ENCODE assay signal across 11 cellular contexts in the genomic region with DNA sequence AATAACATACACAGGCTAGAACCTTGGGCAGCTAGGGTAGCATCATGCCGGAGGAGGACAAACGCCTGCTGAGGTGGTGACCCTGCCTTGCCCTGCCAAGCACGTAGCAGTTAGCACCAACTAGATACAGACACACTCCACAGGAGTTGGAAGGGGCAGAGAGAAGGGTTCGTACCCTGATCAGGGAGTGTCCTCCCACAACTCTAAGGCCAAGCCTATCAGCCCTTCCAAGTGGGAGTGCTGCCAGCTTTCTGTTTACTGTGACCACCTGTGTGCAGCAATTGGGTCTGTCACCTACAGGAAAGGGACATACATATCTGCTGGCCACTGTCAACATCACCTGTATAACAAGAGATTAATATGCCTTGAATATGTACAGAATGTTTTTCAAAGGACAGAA. TPM values are rescaled to one million over a fixed set of nuclear protein-coding genes. Genes with fewer than 3 reads are reported as not detected.
A peak's percentile ranks its signal among the peaks of the same experiment; 100 is the strongest.
DNase-seq lines count a peak whose midpoint lies in the region; ATAC-seq, FAIRE-seq and TF ChIP-seq lines count a peak whose summit lies in the region.
"Had no signal": no experiment of that assay in that cellular context is flagged by ENCODE, and none has a peak within 500 bp of the region (broad histone marks: within the 10 kb centered on the region; RNA-seq: fewer than 3 reads in every experiment).

No MANE protein-coding gene starts in this region.

- peak overlapping the region; percentile 21 for H3K27ac Mint-ChIP-seq in stimulated activated naive CD8-positive, alpha-beta T cell treated with anti-CD3 and anti-CD28 coated beads, Interleukin-15, Interleukin-2, amounts not matched to agents 100 ng/mL and 50 ng/mL, for 24 hours
- no peak overlapping the region for H3K27ac Mint-ChIP-seq in WTC11

- no peak for TF ChIP-seq POLR2A in spleen (IDR thresholded peaks at IDR 0.05)
- TF ChIP-seq POLR2A in prostate gland (IDR thresholded peaks at IDR 0.05) = no peak

- POLR2A ChIA-PET in WTC11 (lab: Charles Lee) = interaction anchor here (1.2 kb wide), 2 partner anchors 22 to 24 kb away, joined by 4 to 5 read pairs; a partner anchor contains a TSS
- POLR2A ChIA-PET in HEK293T (lab: Yijun Ruan, JAX) = interaction anchor here (1.0 to 8.9 kb wide), 6 partner anchors 10 to 100 kb away, joined by 4 to 121 read pairs (median 27); a partner anchor contains a TSS

- no peak for ATAC-seq in stimulated activated naive CD8-positive, alpha-beta T cell treated with anti-CD3 and anti-CD28 coated beads, Interleukin-15, Interleukin-2, amounts not matched to agents 100 U/mL and 50 U/mL, for 24 hours
- ATAC-seq in WTC11 = no peak

- peaks cover 3 to 6% of the 10 kb centered on the region in 2 donors for H3K36me3 ChIP-seq in kidney (ENCODE audit: control insufficient read depth in 1 of 2, insufficient read depth in 2 of 2, low read length in 2 of 2)
- peaks cover 0 to 24% (median 15%) of the 10 kb centered on the region in 6 donors for H3K36me3 ChIP-seq in spleen
- peaks cover 0 to 4% of the 10 kb centered on the region in 2 donors for H3K36me3 ChIP-seq in prostate gland

- H3K27me3 Mint-ChIP-seq in stimulated activated naive CD8-positive, alpha-beta T cell treated with anti-CD3 and anti-CD28 coated beads, Interleukin-15, Interleukin-2, amounts not matched to agents 100 ng/mL and 50 ng/mL, for 24 hours = no peaks in the 10 kb centered on the region
- H3K27me3 Mint-ChIP-seq in WTC11 (ENCODE audit: low read depth) = no peaks in the 10 kb centered on the region

- WGBS in spleen, 5 donors = 82 to 95% (median 89%) methylated on average over 4 of the region's 4 CpGs
- WGBS in prostate gland = 71% methylated on average over 4 of the region's 4 CpGs

- H3K9me3 ChIP-seq in kidney (ENCODE audit: control insufficient read depth in 1 of 2, low read length in 2 of 2) (no peaks in the 10 kb centered on the region), spleen (no peaks in the 10 kb centered on the region), prostate gland (no peaks in the 10 kb centered on the region)

- DNase-seq in stimulated activated naive CD8-positive, alpha-beta T cell treated with anti-CD3 and anti-CD28 coated beads, Interleukin-15, Interleukin-2, amounts not matched to agents 100 U/mL and 50 U/mL, for 24 hours = no peak
- DNase-seq in WTC11 (ENCODE audit: low spot score) = no peak
- peak; percentile 33 for DNase-seq in kidney
- no peak for DNase-seq in urothelium cell line (ENCODE audit: low spot score)
- DNase-seq in spleen = no peak
- DNase-seq in prostate gland (ENCODE audit: low spot score) = no peak
- DNase-seq in HEK293T (ENCODE audit: extremely low spot score) = no peak

- H3K27me3 ChIP-seq in spleen (replicated peaks in 1 of 7) (no peaks in the 10 kb centered on the region), prostate gland (replicated peaks; ENCODE audit: insufficient read depth) (no peaks in the 10 kb centered on the region)

- intact Hi-C loops in kidney (cut with DNase I) (no loop called here), spleen (cut with DNase I; ENCODE audit: low total_unique reads) (no loop called here), prostate gland (cut with DNase I) (loop anchor here (5.0 kb wide), 1 partner anchor 86 kb away; a partner anchor contains a TSS)

- TF ChIP-seq CTCF in WTC11 (IDR thresholded peaks at IDR 0.05) (no peak), kidney (IDR thresholded peaks at IDR 0.05; ENCODE audit: borderline replicate concordance, extremely low read depth, insufficient read depth) (no peak), spleen (IDR thresholded peaks at IDR 0.05 in 8 of 11, conservative IDR thresholded peaks at IDR 0.05 in 3 of 11) (no peak), prostate gland (IDR thresholded peaks at IDR 0.05) (no peak)

- no peaks in the 10 kb centered on the region for H3K9me3 Mint-ChIP-seq in stimulated activated naive CD8-positive, alpha-beta T cell treated with anti-CD3 and anti-CD28 coated beads, Interleukin-15, Interleukin-2, amounts not matched to agents 100 ng/mL and 50 ng/mL, for 24 hours
- H3K9me3 Mint-ChIP-seq in WTC11 = no peaks in the 10 kb centered on the region

- H3K4me3 Mint-ChIP-seq in stimulated activated naive CD8-positive, alpha-beta T cell treated with anti-CD3 and anti-CD28 coated beads, Interleukin-15, Interleukin-2, amounts not matched to agents 100 ng/mL and 50 ng/mL, for 24 hours = peak overlapping the region; percentile 96
- H3K4me3 Mint-ChIP-seq in WTC11 = peak overlapping the region; percentile 87

- H3K4me3 ChIP-seq in kidney (ENCODE audit: low read length in 2 of 2) (no peak overlapping the region), spleen (no peak overlapping the region), prostate gland (no peak overlapping the region)

- H3K27ac ChIP-seq in kidney (ENCODE audit: low read depth in 2 of 2, low read length in 2 of 2) (no peak overlapping the region), spleen (peak overlapping the region in 4 of 8 donors; percentile 98 to 100 (median 99)), prostate gland (no peak overlapping the region)

- peaks cover 34% of the 10 kb centered on the region for H3K4me1 Mint-ChIP-seq in stimulated activated naive CD8-positive, alpha-beta T cell treated with anti-CD3 and anti-CD28 coated beads, Interleukin-15, Interleukin-2, amounts not matched to agents 100 ng/mL and 50 ng/mL, for 24 hours (ENCODE audit: low read depth)
- peaks cover 18% of the 10 kb centered on the region for H3K4me1 Mint-ChIP-seq in WTC11

- H3K36me3 Mint-ChIP-seq in stimulated activated naive CD8-positive, alpha-beta T cell treated with anti-CD3 and anti-CD28 coated beads, Interleukin-15, Interleukin-2, amounts not matched to agents 100 ng/mL and 50 ng/mL, for 24 hours (ENCODE audit: low read depth) = peaks cover 4% of the 10 kb centered on the region
- no peaks in the 10 kb centered on the region for H3K36me3 Mint-ChIP-seq in WTC11

- FAIRE-seq in kidney (lab: Jason Lieb, UNC) (no peak), urothelium cell line (lab: Jason Lieb, UNC) (peak; percentile 9)
- FAIRE-seq: GM19239 had no signal

- no peak overlapping the region for H3K9ac ChIP-seq in kidney (ENCODE audit: low read length in 2 of 2)

- peaks cover 4 to 27% of the 10 kb centered on the region in 2 donors for H3K4me1 ChIP-seq in kidney (ENCODE audit: control insufficient read depth in 1 of 2, insufficient read depth in 1 of 2, low read depth in 1 of 2, low read length in 2 of 2)
- H3K4me1 ChIP-seq in spleen = peaks cover 30 to 47% (median 37%) of the 10 kb centered on the region in 6 donors
- H3K4me1 ChIP-seq in prostate gland (replicated peaks) = peaks cover 16% of the 10 kb centered on the region

- CTCF ChIA-PET in WTC11 (lab: Charles Lee) = interaction anchor here (2.4 kb wide), 1 partner anchor 17 kb away, joined by 19 read pairs; no protein-coding TSS in a partner anchor
- CTCF ChIA-PET in HEK293T (lab: Yijun Ruan, JAX) = interaction anchor here (0.6 to 0.9 kb wide), 2 partner anchors 10 to 119 kb away, joined by 3 to 4 read pairs; no protein-coding TSS in a partner anchor

TF ChIP-seq in WTC11, 78 proteins besides CTCF, POLR2A, EP300 and RAD21 (continues in another document):
- TF ChIP-seq ZNF138 (CRISPR knock-in tag; conservative IDR thresholded peaks at IDR 0.05) = no peak
- no peak for TF ChIP-seq JAZF1 (CRISPR knock-in tag; IDR thresholded peaks at IDR 0.05)
- TF ChIP-seq NFYB (CRISPR knock-in tag; conservative IDR thresholded peaks at IDR 0.05; ENCODE audit: low read depth) = no peak
- TF ChIP-seq CREB1 (CRISPR knock-in tag; IDR thresholded peaks at IDR 0.05) = no peak
- TF ChIP-seq RORB (CRISPR knock-in tag; IDR thresholded peaks at IDR 0.05) = no peak

TF ChIP-seq in HEK293T, 16 proteins besides CTCF, POLR2A, EP300 and RAD21 (continues in another document):
- TF ChIP-seq, protein P1, sequence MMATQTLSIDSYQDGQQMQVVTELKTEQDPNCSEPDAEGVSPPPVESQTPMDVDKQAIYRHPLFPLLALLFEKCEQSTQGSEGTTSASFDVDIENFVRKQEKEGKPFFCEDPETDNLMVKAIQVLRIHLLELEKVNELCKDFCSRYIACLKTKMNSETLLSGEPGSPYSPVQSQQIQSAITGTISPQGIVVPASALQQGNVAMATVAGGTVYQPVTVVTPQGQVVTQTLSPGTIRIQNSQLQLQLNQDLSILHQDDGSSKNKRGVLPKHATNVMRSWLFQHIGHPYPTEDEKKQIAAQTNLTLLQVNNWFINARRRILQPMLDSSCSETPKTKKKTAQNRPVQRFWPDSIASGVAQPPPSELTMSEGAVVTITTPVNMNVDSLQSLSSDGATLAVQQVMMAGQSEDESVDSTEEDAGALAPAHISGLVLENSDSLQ (IDR thresholded peaks at IDR 0.05) = no peak
- no peak for TF ChIP-seq BHLHE40 (IDR thresholded peaks at IDR 0.05; ENCODE audit: borderline replicate concordance)
- TF ChIP-seq ZNF384 (IDR thresholded peaks at IDR 0.05) = no peak
- TF ChIP-seq FOXK2 (IDR thresholded peaks at IDR 0.05) = no peak
- no peak for TF ChIP-seq ELF4 (IDR thresholded peaks at IDR 0.05)
- no peak for TF ChIP-seq ARNT (IDR thresholded peaks at IDR 0.05)
- no peak for TF ChIP-seq SUZ12 (IDR thresholded peaks at IDR 0.05)
- TF ChIP-seq CTBP1 (IDR thresholded peaks at IDR 0.05; ENCODE audit: borderline replicate concordance) = no peak
- TF ChIP-seq FOXA1 (IDR thresholded peaks at IDR 0.05) = no peak

RNA-seq across cellular contexts. Expression of a gene that starts 1.9 kb away (rescaled TPM):
- total RNA-seq in WTC11 (2021) = 18.7 to 23.9 TPM (median 19.3 TPM) in 3 replicates
- total RNA-seq in kidney = 25.5 TPM
- polyA plus RNA-seq in kidney (ENCODE audit: insufficient read depth, low read depth, low replicate concordance) = 44.1 TPM
- 10 to 100 TPM; 16.7 to 38.7 (median 26.5) TPM for total RNA-seq in spleen
- 10 to 100 TPM; 31.8 to 53.3 (median 47.5) TPM for polyA plus RNA-seq in spleen
- total RNA-seq in prostate gland = 10 to 100 TPM; 77.7 to 83.1 TPM

RNA-seq across cellular contexts. Expression of a gene that starts 11.2 kb away (rescaled TPM):
- total RNA-seq in WTC11 (2021) = 0.13 to 0.69 TPM (median 0.30 TPM) in 3 replicates
- total RNA-seq in kidney = 1.0 TPM
- polyA plus RNA-seq in kidney (ENCODE audit: insufficient read depth, low read depth, low replicate concordance) = 1.6 TPM
- total RNA-seq in spleen = 10 to 100 TPM in 2 of 7 donors, 1 to 10 TPM in 5; 3.2 to 14.4 (median 4.5) TPM
- 1 to 10 TPM in 2 of 3 donors, under 1 TPM in 1; 0.86 to 5.6 (median 2.7) TPM for polyA plus RNA-seq in spleen
- 1 to 10 TPM; 4.6 to 5.5 TPM for total RNA-seq in prostate gland
- total RNA-seq: dermis microvascular lymphatic vessel endothelial cell had no signal

RNA-seq across cellular contexts. Expression of a gene that starts 21.7 kb away (rescaled TPM):
- 38.3 to 44.5 TPM (median 40.1 TPM) in 3 replicates for total RNA-seq in WTC11 (2021)
- total RNA-seq in kidney = 66.4 TPM
- polyA plus RNA-seq in kidney (ENCODE audit: insufficient read depth, low read depth, low replicate concordance) = 24.3 TPM
- total RNA-seq in spleen = 10 to 100 TPM; 52.5 to 76.2 (median 62.6) TPM
- 10 to 100 TPM; 21.9 to 44.5 (median 32.6) TPM for polyA plus RNA-seq in spleen
- total RNA-seq in prostate gland = 10 to 100 TPM; 41.5 to 48.9 TPM

RNA-seq across cellular contexts. Expression of a gene that starts 28.6 kb away (rescaled TPM):
- 0.21 to 0.50 TPM (median 0.37 TPM) in 3 replicates for total RNA-seq in WTC11 (2021)
- total RNA-seq in kidney = 0.57 TPM
- polyA plus RNA-seq in kidney (ENCODE audit: insufficient read depth, low read depth, low replicate concordance) = 1.2 TPM
- total RNA-seq in spleen = under 1 TPM in 4 of 7 donors, not detected in 3; 0.13 to 0.95 (median 0.30) TPM
- polyA plus RNA-seq in spleen = under 1 TPM; 0.11 to 0.42 (median 0.29) TPM
- 10 to 100 TPM; 13.0 to 53.9 TPM for total RNA-seq in prostate gland
- total RNA-seq: Daoy, dermis microvascular lymphatic vessel endothelial cell had no signal

RNA-seq across cellular contexts. Expression of a gene that starts 36.7 kb away (rescaled TPM):
- total RNA-seq in WTC11 (2021) = 2.6 to 3.4 TPM (median 2.8 TPM) in 3 replicates
- total RNA-seq in kidney = 3.1 TPM
- 4.4 TPM for polyA plus RNA-seq in kidney (ENCODE audit: insufficient read depth, low read depth, low replicate concordance)
- total RNA-seq in spleen = 1 to 10 TPM; 3.7 to 8.7 (median 6.1) TPM
- polyA plus RNA-seq in spleen = 1 to 10 TPM; 2.0 to 6.0 (median 5.3) TPM
- 1 to 10 TPM; 1.4 to 1.8 TPM for total RNA-seq in prostate gland
